Comparison of ENCODE assay signal across 13 cellular contexts in the genomic region with DNA sequence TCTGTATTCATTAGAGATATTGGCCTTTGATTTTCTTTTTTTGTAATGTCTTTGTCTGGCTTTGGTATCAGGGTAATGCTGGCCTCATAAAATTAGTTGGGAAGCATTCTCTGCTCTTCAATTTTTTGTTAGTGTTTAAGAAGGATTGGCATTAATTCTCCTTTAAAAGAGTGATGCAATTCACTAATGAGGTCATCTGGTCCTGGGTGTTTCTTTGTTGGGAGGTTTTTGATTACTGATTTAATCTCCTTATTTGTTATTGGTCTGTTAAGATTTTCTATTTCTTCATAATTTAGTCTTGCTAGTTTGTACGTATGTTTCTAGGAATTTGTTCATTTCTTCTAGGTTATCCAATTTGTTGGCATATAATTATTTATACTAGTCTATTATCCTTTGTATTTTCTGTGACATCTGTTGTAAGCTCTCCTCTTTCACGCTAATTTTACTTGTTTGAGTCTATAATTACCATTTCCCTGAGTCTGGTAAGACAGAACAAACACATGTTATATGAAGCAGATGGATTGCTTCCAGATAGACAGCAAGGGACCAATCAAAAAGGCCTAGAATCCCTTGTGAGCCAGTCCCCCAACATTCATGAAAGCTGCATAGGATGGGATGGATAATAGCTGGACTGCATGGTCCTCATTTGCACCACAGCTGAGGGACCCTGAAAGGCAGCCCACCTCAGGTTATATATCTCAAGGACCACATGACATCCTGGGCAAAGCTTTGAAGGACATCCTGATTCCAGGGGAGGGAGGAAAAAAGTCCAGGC.
"Had no signal": no experiment of that assay in that cellular context is flagged by ENCODE, and none has a peak within 500 bp of the region (broad histone marks: within the 10 kb centered on the region; RNA-seq: fewer than 3 reads in every experiment).

No MANE protein-coding gene starts in this region.

- H3K4me3 Mint-ChIP-seq: activated B cell treated with CpG ODN at 0.5 μM for 24 hours; activated CD4-positive, alpha-beta T cell treated with anti-CD3 and anti-CD28 coated beads, Interleukin-2, amount 10 ng/mL, durations not matched to agents 7 days and 5 days; activated naive CD4-positive, alpha-beta T cell treated with anti-CD3 and anti-CD28 coated beads, Interleukin-2, amount 10 ng/mL, durations not matched to agents 7 days and 5 days; activated T-helper 17 cell treated with anti-CD3 and anti-CD28 coated beads, Interleukin-2, amount 50 U/mL, for 72 hours; nephron had no signal

- H3K27ac Mint-ChIP-seq: activated B cell treated with CpG ODN at 0.5 μM for 24 hours; activated CD4-positive, alpha-beta T cell treated with anti-CD3 and anti-CD28 coated beads, Interleukin-2, amount 10 ng/mL, durations not matched to agents 7 days and 5 days; activated naive CD4-positive, alpha-beta T cell treated with anti-CD3 and anti-CD28 coated beads, Interleukin-2, amount 10 ng/mL, durations not matched to agents 7 days and 5 days; activated T-helper 17 cell treated with anti-CD3 and anti-CD28 coated beads, Interleukin-2, amount 50 U/mL, for 72 hours had no signal

- DNase-seq: activated B cell treated with CpG ODN at 0.5 μM for 24 hours; activated CD4-positive, alpha-beta T cell treated with anti-CD3 and anti-CD28 coated beads, Interleukin-2, amount 10 ng/mL, durations not matched to agents 7 days and 5 days; activated CD8-positive, alpha-beta memory T cell treated with anti-CD3 and anti-CD28 coated beads for 24 hours; activated naive CD4-positive, alpha-beta T cell treated with anti-CD3 and anti-CD28 coated beads, Interleukin-2, amount 10 ng/mL, durations not matched to agents 7 days and 5 days; left ventricle myocardium superior; mesendoderm; occipital lobe; sigmoid colon; stimulated activated CD4-positive, alpha-beta T cell treated with anti-CD3 and anti-CD28 coated beads, Interleukin-2, amount 100 ng/mL, for 24 hours; stimulated activated naive CD4-positive, alpha-beta T cell treated with Interleukin-2 at 50 U/mL for 16 hours had no signal

- H3K36me3 Mint-ChIP-seq: activated naive CD4-positive, alpha-beta T cell treated with anti-CD3 and anti-CD28 coated beads, Interleukin-2, amount 10 ng/mL, durations not matched to agents 7 days and 5 days had no signal

- H3K9me3 Mint-ChIP-seq: activated B cell treated with CpG ODN at 0.5 μM for 24 hours had no signal

- H3K4me1 Mint-ChIP-seq: activated B cell treated with CpG ODN at 0.5 μM for 24 hours; activated CD4-positive, alpha-beta T cell treated with anti-CD3 and anti-CD28 coated beads, Interleukin-2, amount 10 ng/mL, durations not matched to agents 7 days and 5 days; activated naive CD4-positive, alpha-beta T cell treated with anti-CD3 and anti-CD28 coated beads, Interleukin-2, amount 10 ng/mL, durations not matched to agents 7 days and 5 days; activated T-helper 17 cell treated with anti-CD3 and anti-CD28 coated beads, Interleukin-2, amount 50 U/mL, for 72 hours had no signal

- ATAC-seq: activated T-helper 17 cell treated with anti-CD3 and anti-CD28 coated beads, Interleukin-2, amount 50 U/mL, for 72 hours; gastroesophageal sphincter; left ventricle myocardium superior had no signal
